In genomic region chr1:31706384-31707058, GRCh38 we compare ENCODE assay signal across 20 cellular contexts. TPM values are rescaled to one million over a fixed set of nuclear protein-coding genes. Genes with fewer than 3 reads are reported as not detected.
DNase-seq lines count a peak whose midpoint lies in the region; ATAC-seq and TF ChIP-seq lines count a peak whose summit lies in the region.
"Had no signal": no experiment of that assay in that cellular context is flagged by ENCODE, and none has a peak within 500 bp of the region (broad histone marks: within the 10 kb centered on the region; RNA-seq: fewer than 3 reads in every experiment).

No MANE protein-coding gene starts in this region.

- no peak overlapping the region for H2AFZ ChIP-seq in neuronal stem cell (ENCODE audit: low read length)

- no peak overlapping the region for H4K91ac ChIP-seq in neuronal stem cell (ENCODE audit: low read depth, low read length, poor library complexity)

- H3K27ac ChIP-seq in neuronal stem cell (replicated peaks; ENCODE audit: low read length): no peak overlapping the region
- H3K27ac ChIP-seq: neutrophil, testis, VCaP had no signal

- H3K18ac ChIP-seq in neuronal stem cell (ENCODE audit: low read length): peak overlapping the region; percentile 18

- H3K27me3 ChIP-seq in adipocyte (replicated peaks; ENCODE audit: control insufficient read depth, insufficient read depth, low read length) (no peaks in the 10 kb centered on the region), neuronal stem cell (ENCODE audit: control insufficient read depth in 3 of 3, insufficient read depth in 3 of 3, low read depth in 1 of 3, low read length in 3 of 3) (peaks cover 0 to 74% (median 16%) of the 10 kb centered on the region in 3 experiments)
- H3K27me3 ChIP-seq: testis had no signal

- peaks cover 48% of the 10 kb centered on the region for H3K4me1 ChIP-seq in adipocyte (ENCODE audit: control insufficient read depth, insufficient read depth, low read length)
- peaks cover 4 to 11% of the 10 kb centered on the region in 2 donors for H3K4me1 ChIP-seq in neuronal stem cell (ENCODE audit: control insufficient read depth in 2 of 2, insufficient read depth in 1 of 2, low read depth in 1 of 2, low read length in 2 of 2)

- DNase-seq in DMS 273 treated with DMSO at 0.1 percent for 48 hours (lab: John Stamatoyannopoulos, UW) (peak; percentile 72), NCI-H2171 (lab: John Stamatoyannopoulos, UW) (peak; percentile 72), adipocyte (ENCODE audit: low read depth) (no peak), neuronal stem cell (ENCODE audit: low spot score) (no peak), HEK293T (ENCODE audit: extremely low spot score) (no peak)
- DNase-seq in stimulated activated CD4-positive, alpha-beta T cell treated with anti-CD3 and anti-CD28 coated beads, Interleukin-2, amount 100 ng/mL, for 24 hours: no peak
- DNase-seq: activated CD4-positive, alpha-beta memory T cell treated with anti-CD3 and anti-CD28 coated beads for 36 hours; activated T-cell treated with anti-CD3 and anti-CD28 coated beads for 4 hours; H7; left colon; midbrain; NCI-H1436; NCI-H2227 treated with DMSO at 0.1 percent for 48 hours; T-helper 1 cell; testis had no signal

- no peak overlapping the region for H2BK12ac ChIP-seq in neuronal stem cell (ENCODE audit: low read length)

- no peak overlapping the region for H2BK15ac ChIP-seq in neuronal stem cell (ENCODE audit: low read length)

- CTCF ChIA-PET in HEK293T (lab: Yijun Ruan, JAX): no interaction called here

- H3K36me3 ChIP-seq in adipocyte (ENCODE audit: control insufficient read depth, insufficient read depth, low read length, severe bottlenecking): no peaks in the 10 kb centered on the region
- H3K36me3 ChIP-seq in neuronal stem cell (replicated peaks in 1 of 2; ENCODE audit: control insufficient read depth in 2 of 2, insufficient read depth in 2 of 2, low read length in 2 of 2): no peaks in the 10 kb centered on the region
- H3K36me3 ChIP-seq: neutrophil had no signal

- H2BK120ac ChIP-seq in neuronal stem cell (ENCODE audit: low read depth, low read length): no peak overlapping the region

- H3K4me3 ChIP-seq in adipocyte (ENCODE audit: low read length): no peak overlapping the region
- H3K4me3 ChIP-seq in neuronal stem cell (ENCODE audit: low read length in 2 of 2): no peak overlapping the region
- H3K4me3 ChIP-seq: testis had no signal

- no CpG with 5 or more reads among the region's 15 CpGs for WGBS in neuronal stem cell (ENCODE audit: extremely low coverage in 2 of 2, insufficient read length in 2 of 2, insufficient replicate concordance in 1 of 2), 2 donors

- no peaks in the 10 kb centered on the region for H3K9me3 ChIP-seq in adipocyte (ENCODE audit: control insufficient read depth, low read length)
- H3K9me3 ChIP-seq in neuronal stem cell (replicated peaks in 1 of 2; ENCODE audit: control insufficient read depth in 2 of 2, insufficient read depth in 1 of 2, low read depth in 1 of 2, low read length in 2 of 2): no peaks in the 10 kb centered on the region
- H3K9me3 ChIP-seq: neutrophil, testis had no signal

- no peaks in the 10 kb centered on the region for H3K79me1 ChIP-seq in neuronal stem cell (ENCODE audit: low read depth, low read length)

- POLR2A ChIA-PET in HEK293T (lab: Yijun Ruan, JAX): no interaction called here

- H3K23ac ChIP-seq in neuronal stem cell (ENCODE audit: low read depth, low read length, poor library complexity): no peak overlapping the region

- H2BK5ac ChIP-seq in neuronal stem cell (ENCODE audit: low read length): no peak overlapping the region

- no peak overlapping the region for H3K4me2 ChIP-seq in neuronal stem cell (ENCODE audit: insufficient read depth, low read length, poor library complexity, severe bottlenecking)

- peak overlapping the region; percentile 90 for H3K9ac ChIP-seq in adipocyte (ENCODE audit: low read length)
- H3K9ac ChIP-seq in neuronal stem cell (ENCODE audit: low read depth, low read length, poor library complexity): peak overlapping the region; percentile 4

- H4K8ac ChIP-seq in neuronal stem cell (ENCODE audit: low read depth, low read length): no peak overlapping the region

- no peak overlapping the region for H3K4ac ChIP-seq in neuronal stem cell (ENCODE audit: low read length)

- H2AK5ac ChIP-seq in neuronal stem cell (ENCODE audit: low read depth, low read length): no peak overlapping the region

- ATAC-seq in GM19463 (IDR thresholded peaks at IDR 0.05; ENCODE audit: unreplicated experiment): no peak
- no peak for ATAC-seq in HG03175 (IDR thresholded peaks at IDR 0.05; ENCODE audit: unreplicated experiment)
- ATAC-seq: esophagus mucosa, left colon had no signal

- no peak overlapping the region for H3K14ac ChIP-seq in neuronal stem cell (ENCODE audit: low read length)

TF ChIP-seq in HEK293T, 16 proteins besides CTCF, POLR2A, EP300 and RAD21:
- no peak for TF ChIP-seq LEF1 (IDR thresholded peaks at IDR 0.05; ENCODE audit: borderline replicate concordance)
- no peak for TF ChIP-seq ELF4 (IDR thresholded peaks at IDR 0.05)
- TF ChIP-seq NFRKB (IDR thresholded peaks at IDR 0.05): no peak
- no peak for TF ChIP-seq FOXA1 (IDR thresholded peaks at IDR 0.05)
- TF ChIP-seq ARNT (IDR thresholded peaks at IDR 0.05): no peak
- no peak for TF ChIP-seq PKNOX1 (IDR thresholded peaks at IDR 0.05)
- no peak for TF ChIP-seq ZNF384 (IDR thresholded peaks at IDR 0.05)
- no peak for TF ChIP-seq SP1 (IDR thresholded peaks at IDR 0.05)
- no peak for TF ChIP-seq BHLHE40 (IDR thresholded peaks at IDR 0.05; ENCODE audit: borderline replicate concordance)
- TF ChIP-seq L3MBTL2 (conservative IDR thresholded peaks at IDR 0.05): no peak
- no peak for TF ChIP-seq CTBP1 (IDR thresholded peaks at IDR 0.05; ENCODE audit: borderline replicate concordance)
- no peak for TF ChIP-seq TARDBP (IDR thresholded peaks at IDR 0.05)
- TF ChIP-seq FOXK2 (IDR thresholded peaks at IDR 0.05): no peak
- no peak for TF ChIP-seq FOXM1 (IDR thresholded peaks at IDR 0.05; ENCODE audit: borderline replicate concordance)
- no peak for TF ChIP-seq HDGF (IDR thresholded peaks at IDR 0.05; ENCODE audit: borderline replicate concordance)
- TF ChIP-seq SUZ12 (IDR thresholded peaks at IDR 0.05): no peak

RNA-seq across cellular contexts. Expression of gene COL16A1, which starts 2.7 kb away (rescaled TPM):
- 1.2 TPM for polyA plus RNA-seq in neuronal stem cell (2013, experiment 1 of 2)
- 1.3 TPM for polyA plus RNA-seq in neuronal stem cell (2013, experiment 2 of 2)

RNA-seq across cellular contexts. Expression of gene ADGRB2, which starts 57.6 kb away (rescaled TPM):
- 25.2 TPM for polyA plus RNA-seq in neuronal stem cell (2013, experiment 1 of 2)
- polyA plus RNA-seq in neuronal stem cell (2013, experiment 2 of 2): 24.4 TPM

Comparison
In these comparisons a context has a peak if more than half of its experiments do, and no peak if none do; other contexts are left out.
1. DNase-seq: peak in DMS 273 treated with DMSO at 0.1 percent for 48 hours (single experiment) and NCI-H2171 (single experiment); none in adipocyte (single experiment), neuronal stem cell (single experiment), HEK293T (single experiment) and stimulated activated CD4-positive, alpha-beta T cell treated with anti-CD3 and anti-CD28 coated beads, Interleukin-2, amount 100 ng/mL, for 24 hours (0 of 2).